ENCODE assay signal across 10 cellular contexts in genomic region chr17:75319818-75320691, GRCh38. TPM values are rescaled to one million over a fixed set of nuclear protein-coding genes. Genes with fewer than 3 reads are reported as not detected.
A peak's percentile ranks its signal among the peaks of the same experiment; 100 is the strongest.
DNase-seq lines count a peak whose midpoint lies in the region; ATAC-seq and TF ChIP-seq lines count a peak whose summit lies in the region.
"Had no signal": no experiment of that assay in that cellular context is flagged by ENCODE, and none has a peak within 500 bp of the region (broad histone marks: within the 10 kb centered on the region; RNA-seq: fewer than 3 reads in every experiment).

No MANE protein-coding gene starts in this region.

- 71% methylated on average over 22 of the region's 22 CpGs for WGBS in esophagus muscularis mucosa

- H3K4me3 Mint-ChIP-seq in naive B cell, result peak overlapping the region in 5 of 8 donors; percentile 5 to 79 (median 32)
- H3K4me3 Mint-ChIP-seq in natural killer cell treated with Interleukin-12 subunit alpha and Interleukin-12 subunit beta and Interleukin-15 and Interleukin-18, amount 100 ng/mL, for 72 hours, result no peak overlapping the region
- H3K4me3 Mint-ChIP-seq: T-helper 1 cell treated with Interleukin-12 subunit alpha and Interleukin-12 subunit beta and Interleukin-4 antibody, amounts not matched to agents 30 μg/mL and 1 μg/mL, for 36 hours had no signal

- H3K27me3 ChIP-seq in esophagus muscularis mucosa, result no peaks in the 10 kb centered on the region
- H3K27me3 ChIP-seq: cardiac muscle cell had no signal

- TF ChIP-seq CTCF in esophagus muscularis mucosa (IDR thresholded peaks at IDR 0.05), result no peak

- peaks cover 6 to 19% (median 15%) of the 10 kb centered on the region in 4 donors for H3K4me1 ChIP-seq in esophagus muscularis mucosa

- TF ChIP-seq POLR2A in esophagus muscularis mucosa (IDR thresholded peaks at IDR 0.05; ENCODE audit: low read depth), result no peak

- peak overlapping the region in 1 of 4 donors; percentile 27 for H3K27ac ChIP-seq in esophagus muscularis mucosa (replicated peaks in 1 of 4)
- H3K27ac ChIP-seq: cardiac muscle cell had no signal

- DNase-seq in M059J (ENCODE audit: low read depth), result peak; percentile 42
- DNase-seq in naive B cell, result no peak
- no peak for DNase-seq in midbrain (lab: John Stamatoyannopoulos, UW)
- no peak for DNase-seq in natural killer cell treated with Interleukin-12 subunit alpha and Interleukin-12 subunit beta and Interleukin-15 and Interleukin-18, amount 100 ng/mL, for 72 hours (ENCODE audit: low spot score)
- no peak for DNase-seq in NCI-H774 (lab: John Stamatoyannopoulos, UW)
- DNase-seq in esophagus muscularis mucosa (ENCODE audit: extremely low spot score), result no peak

- H3K4me1 Mint-ChIP-seq in naive B cell, result peaks cover 19 to 67% (median 27%) of the 10 kb centered on the region in 3 donors
- H3K4me1 Mint-ChIP-seq in natural killer cell treated with Interleukin-12 subunit alpha and Interleukin-12 subunit beta and Interleukin-15 and Interleukin-18, amount 100 ng/mL, for 72 hours (ENCODE audit: low read depth in 2 of 2), result peaks cover 3 to 10% of the 10 kb centered on the region in 2 donors

- peak overlapping the region; percentile 62 to 95 (median 88) for H3K27ac Mint-ChIP-seq in naive B cell
- no peak overlapping the region for H3K27ac Mint-ChIP-seq in natural killer cell treated with Interleukin-12 subunit alpha and Interleukin-12 subunit beta and Interleukin-15 and Interleukin-18, amount 100 ng/mL, for 72 hours
- H3K27ac Mint-ChIP-seq: T-helper 1 cell treated with Interleukin-12 subunit alpha and Interleukin-12 subunit beta and Interleukin-4 antibody, amounts not matched to agents 30 μg/mL and 1 μg/mL, for 36 hours had no signal

- ATAC-seq in GM18499 (IDR thresholded peaks at IDR 0.05; ENCODE audit: insufficient read depth, unreplicated experiment), result peak; percentile 30
- ATAC-seq in GM21737 (IDR thresholded peaks at IDR 0.05; ENCODE audit: unreplicated experiment), result peak; percentile 53
- ATAC-seq in naive B cell (ENCODE audit: low read depth in 2 of 2), result peak in 1 of 2 donors; percentile 37
- no peak for ATAC-seq in natural killer cell treated with Interleukin-12 subunit alpha and Interleukin-12 subunit beta and Interleukin-15 and Interleukin-18, amount 100 ng/mL, for 72 hours

- H3K36me3 Mint-ChIP-seq in naive B cell, result peaks cover 0 to 18% of the 10 kb centered on the region in 2 donors
- no peaks in the 10 kb centered on the region for H3K36me3 Mint-ChIP-seq in natural killer cell treated with Interleukin-12 subunit alpha and Interleukin-12 subunit beta and Interleukin-15 and Interleukin-18, amount 100 ng/mL, for 72 hours

- H3K9me3 ChIP-seq in esophagus muscularis mucosa, result no peaks in the 10 kb centered on the region

- TF ChIP-seq EP300 in esophagus muscularis mucosa (IDR thresholded peaks at IDR 0.05), result no peak

- H3K36me3 ChIP-seq in esophagus muscularis mucosa, result peaks cover 19 to 59% (median 53%) of the 10 kb centered on the region in 4 donors

- intact Hi-C loops in esophagus muscularis mucosa (cut with DNase I), result loop anchor here (10.0 kb wide), 1 partner anchor 265 kb away; the partner anchor contains the start of gene MYO15B

- no peaks in the 10 kb centered on the region for H3K9me3 Mint-ChIP-seq in naive B cell
- H3K9me3 Mint-ChIP-seq in natural killer cell treated with Interleukin-12 subunit alpha and Interleukin-12 subunit beta and Interleukin-15 and Interleukin-18, amount 100 ng/mL, for 72 hours, result no peaks in the 10 kb centered on the region
- H3K9me3 Mint-ChIP-seq: T-helper 1 cell treated with Interleukin-12 subunit alpha and Interleukin-12 subunit beta and Interleukin-4 antibody, amounts not matched to agents 30 μg/mL and 1 μg/mL, for 36 hours had no signal

- no peaks in the 10 kb centered on the region for H3K27me3 Mint-ChIP-seq in naive B cell
- no peaks in the 10 kb centered on the region for H3K27me3 Mint-ChIP-seq in natural killer cell treated with Interleukin-12 subunit alpha and Interleukin-12 subunit beta and Interleukin-15 and Interleukin-18, amount 100 ng/mL, for 72 hours

- no peak overlapping the region for H3K4me3 ChIP-seq in esophagus muscularis mucosa
- H3K4me3 ChIP-seq: cardiac muscle cell had no signal

RNA-seq across cellular contexts. Expression of gene SLC25A19, which starts 30.8 kb away (rescaled TPM):
- 6.7 and 12.5 TPM in 2 replicates for total RNA-seq in M059J (2014; rRNA removed; shearing (Covaris generic))
- polyA plus RNA-seq in naive B cell (ENCODE audit: low read depth in 6 of 6), result 10 to 100 TPM; 26.1 to 41.8 (median 31.3) TPM
- total RNA-seq in natural killer cell treated with Interleukin-12 subunit alpha and Interleukin-12 subunit beta and Interleukin-15 and Interleukin-18, amount 100 ng/mL, for 72 hours, result 100 to 1,000 TPM in 1 of 2 donors, 10 to 100 TPM in 1; 53.0 to 140 TPM
- total RNA-seq in esophagus muscularis mucosa, result 10 to 100 TPM in 3 of 4 donors, 1 to 10 TPM in 1; 9.6 to 17.5 (median 15.2) TPM

RNA-seq across cellular contexts. Expression of gene MIF4GD, which starts 49.0 kb away (rescaled TPM):
- total RNA-seq in M059J (2014; rRNA removed; shearing (Covaris generic)), result 14.3 and 19.4 TPM in 2 replicates
- polyA plus RNA-seq in naive B cell (ENCODE audit: low read depth in 6 of 6), result 100 to 1,000 TPM in 5 of 6 donors, 10 to 100 TPM in 1; 95.1 to 133 (median 105) TPM
- total RNA-seq in natural killer cell treated with Interleukin-12 subunit alpha and Interleukin-12 subunit beta and Interleukin-15 and Interleukin-18, amount 100 ng/mL, for 72 hours, result 10 to 100 TPM; 32.3 to 35.2 TPM
- total RNA-seq in esophagus muscularis mucosa, result 10 to 100 TPM; 42.4 to 52.0 (median 44.8) TPM

RNA-seq across cellular contexts. Expression of gene MRPS7, which starts 58.4 kb away (rescaled TPM):
- 36.4 and 44.7 TPM in 2 replicates for total RNA-seq in M059J (2014; rRNA removed; shearing (Covaris generic))
- polyA plus RNA-seq in naive B cell (ENCODE audit: low read depth in 6 of 6), result 100 to 1,000 TPM in 1 of 6 donors, 10 to 100 TPM in 5; 70.1 to 103 (median 94.4) TPM
- total RNA-seq in natural killer cell treated with Interleukin-12 subunit alpha and Interleukin-12 subunit beta and Interleukin-15 and Interleukin-18, amount 100 ng/mL, for 72 hours, result 10 to 100 TPM; 76.4 to 82.8 TPM
- 10 to 100 TPM; 37.8 to 40.6 (median 39.1) TPM for total RNA-seq in esophagus muscularis mucosa

RNA-seq across cellular contexts. Expression of gene GGA3, which starts 58.6 kb away (rescaled TPM):
- 10.2 and 18.1 TPM in 2 replicates for total RNA-seq in M059J (2014; rRNA removed; shearing (Covaris generic))
- 10 to 100 TPM in 5 of 6 donors, 1 to 10 TPM in 1; 4.5 to 31.6 (median 13.7) TPM for polyA plus RNA-seq in naive B cell (ENCODE audit: low read depth in 6 of 6)
- 100 to 1,000 TPM in 1 of 2 donors, 10 to 100 TPM in 1; 77.3 to 111 TPM for total RNA-seq in natural killer cell treated with Interleukin-12 subunit alpha and Interleukin-12 subunit beta and Interleukin-15 and Interleukin-18, amount 100 ng/mL, for 72 hours
- 10 to 100 TPM; 14.6 to 31.4 (median 21.2) TPM for total RNA-seq in esophagus muscularis mucosa

Comparison
In these comparisons a context has a peak if more than half of its experiments do, and no peak if none do; other contexts are left out.
1. ATAC-seq: peak in GM18499 (single experiment) and GM21737 (single experiment); none in natural killer cell treated with Interleukin-12 subunit alpha and Interleukin-12 subunit beta and Interleukin-15 and Interleukin-18, amount 100 ng/mL, for 72 hours (0 of 2).
2. H3K27ac Mint-ChIP-seq: peak in naive B cell (6 of 6); none in natural killer cell treated with Interleukin-12 subunit alpha and Interleukin-12 subunit beta and Interleukin-15 and Interleukin-18, amount 100 ng/mL, for 72 hours (0 of 2).